Comparison of ENCODE assay signal across 26 cellular contexts in genomic region chr15:86162172-86162591, GRCh38.
DNase-seq lines count a peak whose midpoint lies in the region; ATAC-seq and TF ChIP-seq lines count a peak whose summit lies in the region.
"Had no signal": no experiment of that assay in that cellular context is flagged by ENCODE, and none has a peak within 500 bp of the region (broad histone marks: within the 10 kb centered on the region; RNA-seq: fewer than 3 reads in every experiment).

No MANE protein-coding gene starts in this region.

- WGBS in heart right ventricle, 2 donors, result 64 to 72% methylated on average over 2 of the region's 2 CpGs

- H3K4me1 ChIP-seq in heart right ventricle (peaks cover 0 to 11% (median 0%) of the 10 kb centered on the region in 9 donors), osteoblast (ENCODE audit: insufficient read depth, low read length) (no peaks in the 10 kb centered on the region)
- H3K4me1 ChIP-seq: foreskin keratinocyte, tibial artery had no signal

- peak in 7 of 8 donors; percentile 12 to 81 (median 55) for ATAC-seq in heart right ventricle
- ATAC-seq in left lobe of liver, result no peak
- ATAC-seq in GM21576 (IDR thresholded peaks at IDR 0.05; ENCODE audit: unreplicated experiment), result no peak
- ATAC-seq: foreskin keratinocyte, HepG2, PC-3, sciatic nerve had no signal

- H3K4me2 ChIP-seq in osteoblast (ENCODE audit: insufficient read depth, low read length), result no peak overlapping the region
- H3K4me2 ChIP-seq: hepatocyte, neural progenitor cell had no signal

- intact Hi-C loops in heart right ventricle (cut with DNase I), result no loop called here

- TF ChIP-seq CTCF in heart right ventricle (IDR thresholded peaks at IDR 0.05) (no peak), osteoblast (IDR thresholded peaks at IDR 0.05; ENCODE audit: extremely low read depth, low read depth, low read length) (no peak)

- H3K27me3 ChIP-seq in heart right ventricle, result peaks cover 0 to 2% (median 0%) of the 10 kb centered on the region in 7 donors
- H3K27me3 ChIP-seq in osteoblast (ENCODE audit: insufficient read depth, low read length), result no peaks in the 10 kb centered on the region
- H3K27me3 ChIP-seq: adrenal gland, esophagus squamous epithelium, foreskin keratinocyte, hepatocyte, neural progenitor cell, tibial artery had no signal

- H3K9me3 ChIP-seq in heart right ventricle (no peaks in the 10 kb centered on the region), osteoblast (ENCODE audit: low read depth, low read length) (no peaks in the 10 kb centered on the region)
- H3K9me3 ChIP-seq: adrenal gland, esophagus squamous epithelium, stomach, tibial artery had no signal

- peak overlapping the region in 1 of 10 donors; percentile 30 for H3K27ac ChIP-seq in heart right ventricle
- no peak overlapping the region for H3K27ac ChIP-seq in osteoblast (ENCODE audit: low read depth, low read length)
- H3K27ac ChIP-seq: adrenal gland, esophagus squamous epithelium, foreskin keratinocyte, hepatocyte, neural progenitor cell, stomach, tibial artery had no signal

- H3K36me3 ChIP-seq in heart right ventricle (no peaks in the 10 kb centered on the region), osteoblast (ENCODE audit: insufficient read depth, low read length) (no peaks in the 10 kb centered on the region)
- H3K36me3 ChIP-seq: adrenal gland, esophagus squamous epithelium, neural progenitor cell, stomach, tibial artery had no signal

- H2AFZ ChIP-seq in osteoblast (ENCODE audit: low read length), result no peak overlapping the region
- H2AFZ ChIP-seq: hepatocyte, neural progenitor cell had no signal

- H3K4me3 ChIP-seq in heart right ventricle, result no peak overlapping the region
- no peak overlapping the region for H3K4me3 ChIP-seq in osteoblast (ENCODE audit: insufficient read depth, low read length)
- H3K4me3 ChIP-seq: adrenal gland, esophagus squamous epithelium, hepatocyte, neural progenitor cell, stomach, tibial artery had no signal

- no peaks in the 10 kb centered on the region for H3K79me2 ChIP-seq in osteoblast (ENCODE audit: insufficient read depth, low read length)
- H3K79me2 ChIP-seq: hepatocyte had no signal

- DNase-seq in DMS 273 (lab: John Stamatoyannopoulos, UW; ENCODE audit: unreplicated experiment) (peak; percentile 21), NCI-H82 (lab: John Stamatoyannopoulos, UW) (peak; percentile 58), heart right ventricle (peak in 1 of 2 donors; percentile 8), pons (ENCODE audit: low spot score) (peak; percentile 53), left lobe of liver (ENCODE audit: low spot score) (no peak), osteoblast (ENCODE audit: insufficient read length, low spot score, missing footprints) (no peak), NCI-H187 treated with DMSO at 0.1 percent for 48 hours (lab: John Stamatoyannopoulos, UW) (no peak)
- DNase-seq: activated CD4-positive, alpha-beta memory T cell treated with anti-CD3 and anti-CD28 coated beads for 36 hours; activated CD4-positive, alpha-beta T cell treated with anti-CD3 and anti-CD28 coated beads for 1 hour; activated CD8-positive, alpha-beta memory T cell treated with anti-CD3 and anti-CD28 coated beads, Interleukin-2, amount 50 U/mL, for 4 hours; activated naive CD4-positive, alpha-beta T cell treated with anti-CD3 and anti-CD28 coated beads, Interleukin-2, amount 10 ng/mL, durations not matched to agents 7 days and 5 days; esophagus squamous epithelium; foreskin keratinocyte; H9; NCI-H524 treated with DMSO at 0.1 percent for 48 hours; PC-3; stimulated activated CD4-positive, alpha-beta T cell treated with anti-CD3 and anti-CD28 coated beads, Interleukin-4, amount 100 ng/mL, for 1 hour; stomach; T-helper 2 cell; tibial artery had no signal

- H4K20me1 ChIP-seq in osteoblast (ENCODE audit: insufficient read depth, low read length), result no peaks in the 10 kb centered on the region

Comparison
In these comparisons a context has a peak if more than half of its experiments do, and no peak if none do; other contexts are left out.
1. DNase-seq: peak in DMS 273 (single experiment), NCI-H82 (single experiment) and pons (single experiment); none in left lobe of liver (single experiment), osteoblast (single experiment) and NCI-H187 treated with DMSO at 0.1 percent for 48 hours (single experiment).
2. ATAC-seq: peak in heart right ventricle (7 of 8); none in left lobe of liver (single experiment) and GM21576 (single experiment).